ENCODE assay signal across 13 cellular contexts in the genomic region with DNA sequence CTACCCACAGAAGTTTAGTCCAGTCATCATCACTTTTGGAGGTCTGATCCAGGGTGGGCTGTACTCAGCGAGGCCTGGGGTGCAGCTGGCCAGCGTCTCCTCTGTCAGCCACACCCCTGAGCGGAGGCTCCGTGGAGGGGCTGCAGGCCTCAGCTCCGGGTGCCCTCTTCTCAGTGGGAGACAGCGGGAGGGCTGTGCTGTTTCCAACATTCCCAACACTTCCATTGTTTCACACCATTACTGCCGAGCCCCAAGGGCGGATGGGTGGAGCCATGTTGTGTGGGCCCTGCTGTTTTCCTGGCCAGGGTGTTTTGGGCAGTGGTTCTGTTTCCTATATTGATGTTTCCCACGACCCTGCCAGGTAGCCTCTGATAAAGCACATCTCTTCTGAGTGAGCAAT.
DNase-seq lines count a peak whose midpoint lies in the region; FAIRE-seq and TF ChIP-seq lines count a peak whose summit lies in the region.
"Had no signal": no experiment of that assay in that cellular context is flagged by ENCODE, and none has a peak within 500 bp of the region (broad histone marks: within the 10 kb centered on the region; RNA-seq: fewer than 3 reads in every experiment).

No MANE protein-coding gene starts in this region.

- H3K27me3 Mint-ChIP-seq in CD14-positive monocyte (ENCODE audit: low read depth in 3 of 3) (peaks cover 0 to 5% (median 0%) of the 10 kb centered on the region in 3 donors), chondrocyte (ENCODE audit: low read depth) (no peaks in the 10 kb centered on the region), neural progenitor cell (ENCODE audit: insufficient read depth, low read depth) (peaks cover 10% of the 10 kb centered on the region)
- H3K27me3 Mint-ChIP-seq: CD4-positive, CD25-positive, alpha-beta regulatory T cell had no signal

- H3K27ac Mint-ChIP-seq in CD14-positive monocyte (no peak overlapping the region), chondrocyte (ENCODE audit: unreplicated experiment) (no peak overlapping the region), neural progenitor cell (peak overlapping the region; percentile 72)
- H3K27ac Mint-ChIP-seq: CD4-positive, CD25-positive, alpha-beta regulatory T cell had no signal

- H3K9me3 Mint-ChIP-seq in CD14-positive monocyte (no peaks in the 10 kb centered on the region), chondrocyte (ENCODE audit: low read depth) (no peaks in the 10 kb centered on the region), neural progenitor cell (no peaks in the 10 kb centered on the region)
- H3K9me3 Mint-ChIP-seq: CD4-positive, CD25-positive, alpha-beta regulatory T cell had no signal

- TF ChIP-seq POLR2A in spleen (IDR thresholded peaks at IDR 0.05) = no peak

- peak; percentile 26 for DNase-seq in CD14-positive monocyte (ENCODE audit: low spot score)
- peak; percentile 61 for DNase-seq in chondrocyte (ENCODE audit: low spot score)
- DNase-seq in neural progenitor cell (ENCODE audit: low spot score) = no peak
- peak; percentile 67 for DNase-seq in spleen
- no peak for DNase-seq in foreskin fibroblast
- DNase-seq in GM19239 (ENCODE audit: insufficient read length, low spot score) = no peak
- DNase-seq in activated CD4-positive, CD25-positive, alpha-beta regulatory T cell treated with anti-CD3 and anti-CD28 coated beads, Interleukin-2, amount 50 U/mL, for 72 hours = no peak
- DNase-seq: BE2C; CD4-positive, CD25-positive, alpha-beta regulatory T cell; GM23248 had no signal

- H3K79me2 ChIP-seq in neural progenitor cell (ENCODE audit: low read depth) = no peaks in the 10 kb centered on the region

- H3K9me3 ChIP-seq in neural progenitor cell (ENCODE audit: low read depth) (no peaks in the 10 kb centered on the region), spleen (no peaks in the 10 kb centered on the region)
- H3K9me3 ChIP-seq: A549, BE2C had no signal

- WGBS in spleen, 5 donors = 83 to 89% (median 88%) methylated on average over 4 to 9 of the region's 9 CpGs

- H3K36me3 ChIP-seq in neural progenitor cell (no peaks in the 10 kb centered on the region), spleen (peaks cover 0 to 18% (median 0%) of the 10 kb centered on the region in 6 donors)
- H3K36me3 ChIP-seq: BE2C had no signal

- intact Hi-C loops in CD14-positive monocyte (cut with micrococcal nuclease) = no loop called here
- intact Hi-C loops in spleen (cut with DNase I; ENCODE audit: low total_unique reads) = no loop called here

- no peak overlapping the region for H2AFZ ChIP-seq in neural progenitor cell (replicated peaks)
- H2AFZ ChIP-seq: GM23248 had no signal

- H3K36me3 Mint-ChIP-seq in CD14-positive monocyte (peaks cover 33 to 43% of the 10 kb centered on the region in 2 donors), chondrocyte (ENCODE audit: low read depth) (no peaks in the 10 kb centered on the region), neural progenitor cell (no peaks in the 10 kb centered on the region)
- H3K36me3 Mint-ChIP-seq: CD4-positive, CD25-positive, alpha-beta regulatory T cell had no signal

- no peak overlapping the region for H3K4me3 Mint-ChIP-seq in CD14-positive monocyte
- H3K4me3 Mint-ChIP-seq in chondrocyte (ENCODE audit: unreplicated experiment) = no peak overlapping the region
- no peak overlapping the region for H3K4me3 Mint-ChIP-seq in neural progenitor cell

- H3K27ac ChIP-seq in neural progenitor cell = no peak overlapping the region
- no peak overlapping the region for H3K27ac ChIP-seq in spleen
- H3K27ac ChIP-seq: A549, GM23248, HL-60 had no signal

- no peaks in the 10 kb centered on the region for H3F3A ChIP-seq in neural progenitor cell (ENCODE audit: low read depth)

- no peak for FAIRE-seq in GM19239 (lab: Jason Lieb, UNC)
- FAIRE-seq: A549, H54 had no signal

- H3K9ac ChIP-seq in neural progenitor cell = no peak overlapping the region
- H3K9ac ChIP-seq: GM23248 had no signal

- H3K4me1 Mint-ChIP-seq in CD14-positive monocyte = peaks cover 9% of the 10 kb centered on the region
- H3K4me1 Mint-ChIP-seq in chondrocyte (ENCODE audit: low read depth) = peaks cover 5% of the 10 kb centered on the region
- H3K4me1 Mint-ChIP-seq in neural progenitor cell = peaks cover 27% of the 10 kb centered on the region

- TF ChIP-seq CTCF in CD14-positive monocyte (IDR thresholded peaks at IDR 0.05) (no peak), chondrocyte (IDR thresholded peaks at IDR 0.05) (no peak), neural progenitor cell (IDR thresholded peaks at IDR 0.05) (no peak), spleen (IDR thresholded peaks at IDR 0.05 in 8 of 11, conservative IDR thresholded peaks at IDR 0.05 in 3 of 11) (no peak), foreskin fibroblast (IDR thresholded peaks at IDR 0.05; ENCODE audit: low read depth, low read length) (no peak)

- H3K4me3 ChIP-seq in neural progenitor cell (no peak overlapping the region), spleen (no peak overlapping the region), foreskin fibroblast (ENCODE audit: low read depth in 1 of 2, low read length in 2 of 2) (no peak overlapping the region)
- H3K4me3 ChIP-seq: A549, GM23248 had no signal

- H3K27me3 ChIP-seq in neural progenitor cell (no peaks in the 10 kb centered on the region), spleen (replicated peaks in 1 of 7) (no peaks in the 10 kb centered on the region)
- H3K27me3 ChIP-seq: BE2C had no signal

- no peak overlapping the region for H3K4me2 ChIP-seq in neural progenitor cell
- H3K4me2 ChIP-seq: A549 had no signal

- H4K20me1 ChIP-seq in neural progenitor cell (ENCODE audit: low read depth) = no peaks in the 10 kb centered on the region

- H3K4me1 ChIP-seq in neural progenitor cell (peaks cover 22% of the 10 kb centered on the region), spleen (peaks cover 0 to 33% (median 15%) of the 10 kb centered on the region in 6 donors)
- H3K4me1 ChIP-seq: A549, BE2C had no signal

Comparison
In these comparisons a context has a peak if more than half of its experiments do, and no peak if none do; other contexts are left out.
1. DNase-seq: peak in CD14-positive monocyte (single experiment), chondrocyte (single experiment) and spleen (single experiment); none in neural progenitor cell (single experiment), foreskin fibroblast (0 of 2), GM19239 (single experiment) and activated CD4-positive, CD25-positive, alpha-beta regulatory T cell treated with anti-CD3 and anti-CD28 coated beads, Interleukin-2, amount 50 U/mL, for 72 hours (single experiment).